In genomic region chr6:150698421-150698820, GRCh38 we compare ENCODE assay signal across 22 cellular contexts.
DNase-seq lines count a peak whose midpoint lies in the region; ATAC-seq lines count a peak whose summit lies in the region.
"Had no signal": no experiment of that assay in that cellular context is flagged by ENCODE, and none has a peak within 500 bp of the region (broad histone marks: within the 10 kb centered on the region; RNA-seq: fewer than 3 reads in every experiment).

No MANE protein-coding gene starts in this region.

- H3K9me3 ChIP-seq in SJCRH30 (replicated peaks), result no peaks in the 10 kb centered on the region
- H3K9me3 ChIP-seq: colonic mucosa, pancreas had no signal

- peaks cover 32% of the 10 kb centered on the region for H3K4me1 Mint-ChIP-seq in memory B cell
- H3K4me1 Mint-ChIP-seq: activated naive CD8-positive, alpha-beta T cell treated with anti-CD3 and anti-CD28 coated beads, Interleukin-2, amount 10 ng/mL, durations not matched to agents 7 days and 5 days; natural killer cell had no signal

- no peak overlapping the region for H3K4me3 ChIP-seq in SJCRH30
- H3K4me3 ChIP-seq: colonic mucosa, pancreas had no signal

- no peaks in the 10 kb centered on the region for H3K27me3 ChIP-seq in SJCRH30
- H3K27me3 ChIP-seq: colonic mucosa, pancreas had no signal

- no peaks in the 10 kb centered on the region for H3K4me1 ChIP-seq in SJCRH30
- H3K4me1 ChIP-seq: colonic mucosa, pancreas had no signal

- H3K9me3 Mint-ChIP-seq in memory B cell, result no peaks in the 10 kb centered on the region
- H3K9me3 Mint-ChIP-seq: activated T-cell treated with anti-CD3 and anti-CD28 coated beads, Interleukin-2, amount 50 U/mL, for 72 hours; natural killer cell; WTC11 had no signal

- DNase-seq in memory B cell (ENCODE audit: low spot score in 2 of 2) (no peak), islet precursor cell (no peak), caudate nucleus (lab: John Stamatoyannopoulos, UW) (no peak), SJCRH30 (no peak)
- DNase-seq: activated CD8-positive, alpha-beta T cell treated with anti-CD3 and anti-CD28 coated beads, Interleukin-2, amount 10 ng/mL, durations not matched to agents 7 days and 5 days; activated naive CD8-positive, alpha-beta T cell treated with anti-CD3 and anti-CD28 coated beads, Interleukin-2, amount 10 ng/mL, durations not matched to agents 7 days and 5 days; activated T-cell treated with anti-CD3 and anti-CD28 coated beads, Interleukin-2, amount 50 U/mL, for 72 hours; colonic mucosa; COR-L47; kidney; mesenchymal stem cell; natural killer cell; NCI-H2029; NCI-H510A; pancreas; stimulated activated CD4-positive, alpha-beta T cell treated with anti-CD3 and anti-CD28 coated beads, Interleukin-2, amount 100 ng/mL, for 24 hours had no signal

- peaks cover 10% of the 10 kb centered on the region for H3K36me3 Mint-ChIP-seq in memory B cell
- H3K36me3 Mint-ChIP-seq: activated naive CD8-positive, alpha-beta T cell treated with anti-CD3 and anti-CD28 coated beads, Interleukin-2, amount 10 ng/mL, durations not matched to agents 7 days and 5 days; brain; natural killer cell; WTC11 had no signal

- H3K27ac ChIP-seq in caudate nucleus (ENCODE audit: low read depth, low read length), result no peak overlapping the region
- no peak overlapping the region for H3K27ac ChIP-seq in SJCRH30
- H3K27ac ChIP-seq: colonic mucosa, pancreas had no signal

- H3K4me3 Mint-ChIP-seq in memory B cell, result peak overlapping the region; percentile 57
- H3K4me3 Mint-ChIP-seq: activated CD8-positive, alpha-beta T cell treated with anti-CD3 and anti-CD28 coated beads, Interleukin-2, amount 10 ng/mL, durations not matched to agents 7 days and 5 days; activated naive CD8-positive, alpha-beta T cell treated with anti-CD3 and anti-CD28 coated beads, Interleukin-2, amount 10 ng/mL, durations not matched to agents 7 days and 5 days; activated T-cell treated with anti-CD3 and anti-CD28 coated beads, Interleukin-2, amount 50 U/mL, for 72 hours; brain; natural killer cell; WTC11 had no signal

- peak; percentile 67 for ATAC-seq in GM18870 (IDR thresholded peaks at IDR 0.05; ENCODE audit: unreplicated experiment)
- peak; percentile 73 for ATAC-seq in HG02642 (IDR thresholded peaks at IDR 0.05; ENCODE audit: poor library complexity, unreplicated experiment)
- peak; percentile 54 for ATAC-seq in HG03521 (IDR thresholded peaks at IDR 0.05; ENCODE audit: unreplicated experiment)
- peak; percentile 67 for ATAC-seq in memory B cell (ENCODE audit: low read depth)
- ATAC-seq: activated CD8-positive, alpha-beta T cell treated with anti-CD3 and anti-CD28 coated beads, Interleukin-2, amount 10 ng/mL, durations not matched to agents 7 days and 5 days; activated T-cell treated with anti-CD3 and anti-CD28 coated beads, Interleukin-2, amount 50 U/mL, for 72 hours; HepG2; natural killer cell; pancreas; WTC11 had no signal

- H3K36me3 ChIP-seq in SJCRH30, result no peaks in the 10 kb centered on the region
- H3K36me3 ChIP-seq: colonic mucosa, pancreas had no signal

- peak overlapping the region; percentile 82 for H3K27ac Mint-ChIP-seq in memory B cell
- H3K27ac Mint-ChIP-seq: activated CD8-positive, alpha-beta T cell treated with anti-CD3 and anti-CD28 coated beads, Interleukin-2, amount 10 ng/mL, durations not matched to agents 7 days and 5 days; activated naive CD8-positive, alpha-beta T cell treated with anti-CD3 and anti-CD28 coated beads, Interleukin-2, amount 10 ng/mL, durations not matched to agents 7 days and 5 days; activated T-cell treated with anti-CD3 and anti-CD28 coated beads, Interleukin-2, amount 50 U/mL, for 72 hours; brain; natural killer cell; WTC11 had no signal

- no peaks in the 10 kb centered on the region for H3K27me3 Mint-ChIP-seq in memory B cell
- H3K27me3 Mint-ChIP-seq: brain had no signal
